Comparison of ENCODE assay signal across 20 cellular contexts in genomic region chr5:138849439-138849838, GRCh38. TPM values are rescaled to one million over a fixed set of nuclear protein-coding genes. Genes with fewer than 3 reads are reported as not detected.
A peak's percentile ranks its signal among the peaks of the same experiment; 100 is the strongest.
DNase-seq lines count a peak whose midpoint lies in the region; ATAC-seq and TF ChIP-seq lines count a peak whose summit lies in the region.
"Had no signal": no experiment of that assay in that cellular context is flagged by ENCODE, and none has a peak within 500 bp of the region (broad histone marks: within the 10 kb centered on the region; RNA-seq: fewer than 3 reads in every experiment).

No MANE protein-coding gene starts in this region.

- no peak overlapping the region for H2BK120ac ChIP-seq in IMR-90 (ENCODE audit: low read depth, low read length)

- no peak overlapping the region for H2BK20ac ChIP-seq in IMR-90 (ENCODE audit: low read depth, low read length)

- no peak overlapping the region for H4K5ac ChIP-seq in IMR-90 (ENCODE audit: low read depth, low read length)

- H2BK5ac ChIP-seq in IMR-90 (ENCODE audit: low read depth, low read length, poor library complexity, severe bottlenecking), result no peak overlapping the region

- peaks cover 57% of the 10 kb centered on the region for H4K20me1 ChIP-seq in IMR-90 (ENCODE audit: insufficient read depth, low read length)

- H2BK15ac ChIP-seq in IMR-90 (ENCODE audit: low read depth, low read length), result no peak overlapping the region

- H2AFZ ChIP-seq in IMR-90 (replicated peaks; ENCODE audit: low read length, poor library complexity), result no peak overlapping the region
- H2AFZ ChIP-seq: parathyroid adenoma, PC-9 had no signal

- H3K4me1 ChIP-seq in IMR-90 (ENCODE audit: control insufficient read depth, insufficient read depth, low read length), result peaks cover 11% of the 10 kb centered on the region
- peaks cover 10% of the 10 kb centered on the region for H3K4me1 ChIP-seq in testis
- peaks cover 44% of the 10 kb centered on the region for H3K4me1 ChIP-seq in suprapubic skin
- H3K4me1 ChIP-seq: BLaER1 had no signal

- CTCF ChIA-PET in IMR-90 (lab: Yijun Ruan, JAX), result no interaction called here

- TF ChIP-seq RAD21 in IMR-90 (IDR thresholded peaks at IDR 0.05; ENCODE audit: low read length), result no peak

- ATAC-seq in IMR-90 (ENCODE audit: low read depth) (no peak), omental fat pad (ENCODE audit: low FRiP score) (peak; percentile 41)
- ATAC-seq: HCT116 had no signal

- no peak overlapping the region for H2AK9ac ChIP-seq in IMR-90 (replicated peaks; ENCODE audit: low read depth, low read length, poor library complexity)

- H3K9me3 ChIP-seq in IMR-90 (ENCODE audit: control insufficient read depth, insufficient read depth, low read length) (no peaks in the 10 kb centered on the region), testis (no peaks in the 10 kb centered on the region), suprapubic skin (no peaks in the 10 kb centered on the region)
- H3K9me3 ChIP-seq: BLaER1, left ventricle myocardium inferior, thyroid gland had no signal

- H4K8ac ChIP-seq in IMR-90 (ENCODE audit: low read depth in 2 of 2, low read length in 2 of 2), result no peak overlapping the region

- no peak overlapping the region for H3K4me3 ChIP-seq in IMR-90 (ENCODE audit: insufficient read depth, low read depth, low read length)
- no peak overlapping the region for H3K4me3 ChIP-seq in testis
- no peak overlapping the region for H3K4me3 ChIP-seq in suprapubic skin
- H3K4me3 ChIP-seq: BLaER1, left ventricle myocardium inferior, PC-9, SK-N-MC, thyroid gland had no signal

- peaks cover 28 to 84% of the 10 kb centered on the region in 2 experiments for H3K79me1 ChIP-seq in IMR-90 (ENCODE audit: low read depth in 1 of 2, low read length in 2 of 2)

- TF ChIP-seq POLR2A in IMR-90 (IDR thresholded peaks at IDR 0.05; ENCODE audit: low read depth, low read length) (no peak), testis (IDR thresholded peaks at IDR 0.05) (no peak), suprapubic skin (IDR thresholded peaks at IDR 0.05) (no peak)

- H3K4me3 Mint-ChIP-seq in endothelial cell (ENCODE audit: unreplicated experiment), result no peak overlapping the region
- H3K4me3 Mint-ChIP-seq: central memory CD8-positive, alpha-beta T cell had no signal

- no peaks in the 10 kb centered on the region for H3K36me3 Mint-ChIP-seq in endothelial cell (ENCODE audit: low read depth, unreplicated experiment)

- no peak for TF ChIP-seq EP300 in suprapubic skin (IDR thresholded peaks at IDR 0.05)

- peak overlapping the region; percentile 68 for H3K27ac Mint-ChIP-seq in endothelial cell (ENCODE audit: unreplicated experiment)

- no peak overlapping the region for H3K56ac ChIP-seq in IMR-90 (ENCODE audit: extremely low read depth, insufficient read depth, low read length)

- H4K91ac ChIP-seq in IMR-90 (ENCODE audit: insufficient read depth, low read depth, low read length), result no peak overlapping the region

- TF ChIP-seq CTCF in IMR-90 (conservative IDR thresholded peaks at IDR 0.05; ENCODE audit: low read depth, low read length), result no peak
- no peak for TF ChIP-seq CTCF in endothelial cell (IDR thresholded peaks at IDR 0.05; ENCODE audit: unreplicated experiment)
- TF ChIP-seq CTCF in omental fat pad (IDR thresholded peaks at IDR 0.05), result no peak
- TF ChIP-seq CTCF in testis (IDR thresholded peaks at IDR 0.05), result no peak
- no peak for TF ChIP-seq CTCF in suprapubic skin (IDR thresholded peaks at IDR 0.05)

- no peak overlapping the region for H3K9ac ChIP-seq in IMR-90 (ENCODE audit: low read depth, low read length)
- H3K9ac ChIP-seq: BLaER1, parathyroid adenoma had no signal

- peaks cover 3% of the 10 kb centered on the region for H3K27me3 Mint-ChIP-seq in endothelial cell (ENCODE audit: unreplicated experiment)
- H3K27me3 Mint-ChIP-seq: central memory CD8-positive, alpha-beta T cell had no signal

- H3K27ac ChIP-seq in IMR-90 (ENCODE audit: insufficient read depth, low read length) (no peak overlapping the region), testis (no peak overlapping the region), suprapubic skin (no peak overlapping the region)
- H3K27ac ChIP-seq: BLaER1, left ventricle myocardium inferior, parathyroid adenoma, PC-9, SK-N-MC, thyroid gland had no signal

- H3K27me3 ChIP-seq in IMR-90 (ENCODE audit: control insufficient read depth, insufficient read depth, low read length) (no peaks in the 10 kb centered on the region), testis (no peaks in the 10 kb centered on the region), suprapubic skin (no peaks in the 10 kb centered on the region)
- H3K27me3 ChIP-seq: BLaER1, thyroid gland had no signal

- no CpG with 5 or more reads among the region's 3 CpGs for WGBS in IMR-90 (ENCODE audit: extremely low coverage in 2 of 2, insufficient read length in 1 of 2), 2 experiments
- WGBS in testis, 2 donors, result 53 to 58% methylated on average over 3 of the region's 3 CpGs
- WGBS in suprapubic skin, result 15% methylated on average over 3 of the region's 3 CpGs

- no peak overlapping the region for H3K23ac ChIP-seq in IMR-90 (ENCODE audit: low read depth, low read length)

- peak overlapping the region; percentile 1; the same call in 1 of the 2 replicates for H3K4me2 ChIP-seq in IMR-90 (ENCODE audit: low read depth, low read length)
- H3K4me2 ChIP-seq: BLaER1, PC-9 had no signal

- H3K18ac ChIP-seq in IMR-90 (ENCODE audit: low read depth, low read length), result no peak overlapping the region

- no peak overlapping the region for H3K14ac ChIP-seq in IMR-90 (replicated peaks; ENCODE audit: low read depth, low read length)

- in situ Hi-C loops in IMR-90 (cut with MboI; ENCODE audit: low sequenced_read_pairs), result no loop called here

- peaks cover 5% of the 10 kb centered on the region; the same call in 1 of the 2 replicates for H3K9me1 ChIP-seq in IMR-90 (ENCODE audit: insufficient read depth, low read length)

- H3K9me3 Mint-ChIP-seq in endothelial cell (ENCODE audit: unreplicated experiment), result no peaks in the 10 kb centered on the region
- H3K9me3 Mint-ChIP-seq: central memory CD8-positive, alpha-beta T cell had no signal

- dilution Hi-C loops in IMR-90 (cut with HindIII; ENCODE audit: low sequenced_read_pairs, unreplicated experiment), result no loop called here

- no peak overlapping the region for H2AK5ac ChIP-seq in IMR-90 (ENCODE audit: low read depth, low read length)

- H3K36me3 ChIP-seq in IMR-90 (ENCODE audit: control insufficient read depth, insufficient read depth, low read length) (no peaks in the 10 kb centered on the region), testis (ENCODE audit: low read depth, missing control alignments) (no peaks in the 10 kb centered on the region), suprapubic skin (no peaks in the 10 kb centered on the region)
- H3K36me3 ChIP-seq: left ventricle myocardium inferior, thyroid gland had no signal

- peaks cover 56% of the 10 kb centered on the region for H3K4me1 Mint-ChIP-seq in endothelial cell (ENCODE audit: unreplicated experiment)

- BruUV-seq in IMR-90 (replicated peaks; lab: Mats Ljungman, UMichigan), result no TSS peak

- POLR2A ChIA-PET in IMR-90 (lab: Charles Lee; ENCODE audit: unreplicated experiment), result no interaction called here

- DNase-seq in EH (ENCODE audit: low read depth) (peak; percentile 68), IMR-90 (peak; percentile 36), endothelial cell (ENCODE audit: low spot score) (no peak), omental fat pad (ENCODE audit: low spot score) (no peak), testis (no peak), NCI-H345 (lab: John Stamatoyannopoulos, UW) (no peak), suprapubic skin (ENCODE audit: low spot score in 2 of 2) (no peak)
- DNase-seq: activated effector memory CD4-positive, alpha-beta T cell treated with Interleukin-2 at 50 U/mL for 16 hours; DMS153; effector CD8-positive, alpha-beta T cell; left ventricle myocardium inferior; PC-9; small intestine; T1000; thyroid gland had no signal

- intact Hi-C loops in IMR-90 (cut with micrococcal nuclease) (loop anchor here (5.0 kb wide), 1 partner anchor 52 kb away; no protein-coding TSS in a partner anchor), testis (cut with DNase I; ENCODE audit: low total_unique reads) (no loop called here)

- H3K4ac ChIP-seq in IMR-90 (ENCODE audit: low read depth, low read length), result no peak overlapping the region

TF ChIP-seq in IMR-90, 13 proteins besides CTCF, POLR2A, EP300 and RAD21:
- peak; percentile 51; the same call in 1 of the 2 replicates for TF ChIP-seq BHLHE40 (IDR thresholded peaks at IDR 0.05; ENCODE audit: low read depth, low read length)
- no peak for TF ChIP-seq MAZ (IDR thresholded peaks at IDR 0.05; ENCODE audit: borderline replicate concordance, low read depth, low read length)
- TF ChIP-seq USF2 (IDR thresholded peaks at IDR 0.05; ENCODE audit: low read depth, low read length), result peak; percentile 60

RNA-seq across cellular contexts. Expression of gene LRRTM2, which starts 25.7 kb away (rescaled TPM):
- total RNA-seq in IMR-90 (2012; rRNA removed) (1.9 and 2.0 TPM in 2 replicates), endothelial cell (ENCODE audit: unreplicated experiment) (not detected), omental fat pad (1 to 10 TPM in 1 of 4 donors, under 1 TPM in 3; 0.31 to 4.3 (median 0.72) TPM), testis (under 1 TPM; 0.16 to 0.19 TPM), suprapubic skin (under 1 TPM in 3 of 4 donors, not detected in 1; 0.08 to 0.59 (median 0.32) TPM)
- polyA plus RNA-seq in IMR-90 (2012; rRNA removed) (0.39 and 0.53 TPM in 2 replicates), testis (ENCODE audit: insufficient read depth, low read depth, low replicate concordance) (0.09 TPM)
- polyA plus RNA-seq in IMR-90 (2012; cell fraction: cytosol; rRNA removed), result 0.12 and 0.19 TPM in 2 replicates
- polyA plus RNA-seq in IMR-90 (2012; cell fraction: nucleus; rRNA removed; ENCODE audit: low replicate concordance), result 0.07 and 0.57 TPM in 2 replicates
- total RNA-seq: left ventricle myocardium inferior, PC-9 had no signal

Comparison
In these comparisons a context has a peak if more than half of its experiments do, and no peak if none do; other contexts are left out.
1. DNase-seq: peak in EH (single experiment) and IMR-90 (single experiment); none in endothelial cell (single experiment), omental fat pad (single experiment), testis (single experiment), NCI-H345 (single experiment) and suprapubic skin (0 of 2).